In the genomic region with DNA sequence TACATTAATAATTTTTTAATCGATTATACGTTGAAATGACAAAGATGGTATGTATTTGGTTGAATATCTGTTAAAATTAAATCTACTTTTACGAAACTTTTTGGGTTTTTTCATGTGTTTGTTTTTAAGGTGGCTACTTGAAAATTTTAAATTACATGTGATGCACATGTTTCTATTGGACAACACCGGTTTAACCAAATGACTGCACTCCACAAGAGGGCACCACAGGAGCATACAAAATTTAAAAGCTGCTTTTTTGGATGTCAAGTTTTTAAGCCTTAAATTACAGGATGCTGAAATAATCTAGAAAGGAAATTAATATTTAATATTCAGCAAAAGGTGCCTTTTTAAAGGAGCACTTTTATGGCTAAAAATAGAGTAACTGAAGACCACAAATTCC, we compare ENCODE assay signal across 8 cellular contexts.
DNase-seq lines count a peak whose midpoint lies in the region; ATAC-seq, FAIRE-seq and TF ChIP-seq lines count a peak whose summit lies in the region.

No MANE protein-coding gene starts in this region.

- H3F3A ChIP-seq in SU-DHL-6 (ENCODE audit: insufficient read depth), result no peaks in the 10 kb centered on the region

- H3K9me3 ChIP-seq in SU-DHL-6 (ENCODE audit: insufficient read depth, low read length), result no peaks in the 10 kb centered on the region
- H3K9me3 ChIP-seq in left lung, result no peaks in the 10 kb centered on the region

- BruUV-seq in MCF 10A (replicated peaks; lab: Mats Ljungman, UMichigan), result no TSS peak

- peaks cover 33% of the 10 kb centered on the region for H3K36me3 Mint-ChIP-seq in MCF 10A (ENCODE audit: insufficient read depth, unreplicated experiment)

- H3K9me3 Mint-ChIP-seq in MCF 10A (ENCODE audit: unreplicated experiment), result no peaks in the 10 kb centered on the region

- H3K4me3 Mint-ChIP-seq in MCF 10A (ENCODE audit: unreplicated experiment), result no peak overlapping the region

- no peak for FAIRE-seq in D721Med (lab: Jason Lieb, UNC)

- H3K27ac ChIP-seq in SU-DHL-6 (ENCODE audit: low read depth, low read length) (no peak overlapping the region), left lung (no peak overlapping the region)

- H2AFZ ChIP-seq in SU-DHL-6 (ENCODE audit: low read depth, low read length, severe bottlenecking), result no peak overlapping the region

- H3K4me1 Mint-ChIP-seq in MCF 10A (ENCODE audit: insufficient read depth, unreplicated experiment), result no peaks in the 10 kb centered on the region

- no peaks in the 10 kb centered on the region for H3K4me1 ChIP-seq in left lung

- H4K20me1 ChIP-seq in SU-DHL-6 (ENCODE audit: low read depth, low read length), result no peaks in the 10 kb centered on the region

- no peaks in the 10 kb centered on the region for H3K9me2 ChIP-seq in SU-DHL-6 (replicated peaks; ENCODE audit: insufficient read depth, low read length)

- no peak overlapping the region for H3K27ac Mint-ChIP-seq in MCF 10A (ENCODE audit: low read depth, unreplicated experiment)

- peak; percentile 69 for ATAC-seq in left lung
- ATAC-seq in GM18511 (IDR thresholded peaks at IDR 0.05; ENCODE audit: unreplicated experiment), result no peak

- CTCF ChIA-PET in MCF 10A (lab: Yijun Ruan, JAX), result interaction anchor here (0.8 to 4.8 kb wide), 4 partner anchors 79 to 977 kb away, joined by 3 to 44 read pairs (median 5); no protein-coding TSS in a partner anchor

- H3K4me2 ChIP-seq in SU-DHL-6 (ENCODE audit: low read depth, low read length, poor library complexity, severe bottlenecking), result no peak overlapping the region

- POLR2A ChIA-PET in MCF 10A (lab: Yijun Ruan, JAX), result interaction anchor here (1.0 kb wide), 1 partner anchor 99 kb away, joined by 3 read pairs; the partner anchor contains the start of gene ACVR1

- intact Hi-C loops in MCF 10A (cut with micrococcal nuclease) (loop anchor here (1.0 to 10.0 kb wide), 4 partner anchors 99 to 977 kb away; partner anchors contain the start of gene ACVR1), left lung (cut with DNase I) (no loop called here)

- H3K4me3 ChIP-seq in SU-DHL-6 (ENCODE audit: insufficient read depth, low read length, poor library complexity, severe bottlenecking) (no peak overlapping the region), left lung (no peak overlapping the region)

- H3K27me3 Mint-ChIP-seq in MCF 10A (ENCODE audit: insufficient read depth, unreplicated experiment), result no peaks in the 10 kb centered on the region

- peak; percentile 76 for TF ChIP-seq CTCF in D721Med (IDR thresholded peaks at IDR 0.05; ENCODE audit: insufficient read depth, missing control alignments)
- TF ChIP-seq CTCF in SU-DHL-6 (IDR thresholded peaks at IDR 0.05; ENCODE audit: insufficient read depth, low read length, poor library complexity, severe bottlenecking), result peak; percentile 39
- TF ChIP-seq CTCF in MCF 10A (IDR thresholded peaks at IDR 0.05; ENCODE audit: unreplicated experiment), result peak; percentile 54
- TF ChIP-seq CTCF in left lung (IDR thresholded peaks at IDR 0.05), result peak; percentile 49 to 52

- no peaks in the 10 kb centered on the region for H3K36me3 ChIP-seq in SU-DHL-6 (ENCODE audit: low read length)
- H3K36me3 ChIP-seq in left lung, result peaks cover 0 to 15% of the 10 kb centered on the region in 2 donors

- no peak overlapping the region for H3K9ac ChIP-seq in SU-DHL-6 (ENCODE audit: low read length)

- no peak for DNase-seq in D721Med (ENCODE audit: insufficient read length, low spot score)
- peak; percentile 30 for DNase-seq in HuH-7 (ENCODE audit: low spot score)
- DNase-seq in MCF 10A (ENCODE audit: unreplicated experiment), result peak; percentile 58
- DNase-seq in left lung, result no peak
- peak; percentile 34 for DNase-seq in stimulated activated naive CD4-positive, alpha-beta T cell treated with Interleukin-2 at 50 U/mL for 16 hours (lab: John Stamatoyannopoulos, UW)
- no peak for DNase-seq in islet precursor cell

- H3K79me2 ChIP-seq in SU-DHL-6 (ENCODE audit: insufficient read depth, low read length), result no peaks in the 10 kb centered on the region

- H3K27me3 ChIP-seq in SU-DHL-6 (ENCODE audit: low read length) (no peaks in the 10 kb centered on the region), left lung (no peaks in the 10 kb centered on the region)

Comparison
In these comparisons a context has a peak if more than half of its experiments do, and no peak if none do; other contexts are left out.
1. DNase-seq: peak in HuH-7 (single experiment), MCF 10A (single experiment) and stimulated activated naive CD4-positive, alpha-beta T cell treated with Interleukin-2 at 50 U/mL for 16 hours (single experiment); none in D721Med (single experiment), left lung (0 of 2) and islet precursor cell (single experiment).
2. Peak in every context shown above with its lines, with median percentiles within 50 percentile points of each other: CTCF ChIP-seq.